ENCODE assay signal across 20 cellular contexts in genomic region chr22:37912171-37912570, GRCh38. TPM values are rescaled to one million over a fixed set of nuclear protein-coding genes. Genes with fewer than 3 reads are reported as not detected.
A peak's percentile ranks its signal among the peaks of the same experiment; 100 is the strongest.
DNase-seq lines count a peak whose midpoint lies in the region; ATAC-seq and TF ChIP-seq lines count a peak whose summit lies in the region.
"Had no signal": no experiment of that assay in that cellular context is flagged by ENCODE, and none has a peak within 500 bp of the region (broad histone marks: within the 10 kb centered on the region; RNA-seq: fewer than 3 reads in every experiment).

No MANE protein-coding gene starts in this region.

- H3K36me3 ChIP-seq in heart right ventricle (peaks cover 0 to 56% (median 16%) of the 10 kb centered on the region in 9 donors), right atrium auricular region (peaks cover 22% of the 10 kb centered on the region), neural progenitor cell (no peaks in the 10 kb centered on the region), vagina (peaks cover 0 to 54% of the 10 kb centered on the region in 2 donors)

- ATAC-seq in heart right ventricle (no peak), GM19467 (IDR thresholded peaks at IDR 0.05; ENCODE audit: unreplicated experiment) (no peak)
- peak; percentile 40 for ATAC-seq in activated CD8-positive, alpha-beta T cell treated with anti-CD3 and anti-CD28 coated beads, Interleukin-2, amount 10 ng/mL, durations not matched to agents 7 days and 5 days
- ATAC-seq: left colon had no signal

- DNase-seq in heart right ventricle (no peak), right atrium auricular region (ENCODE audit: low spot score) (no peak), neural progenitor cell (ENCODE audit: low spot score) (no peak), vagina (ENCODE audit: extremely low spot score in 2 of 2) (no peak)
- no peak for DNase-seq in activated CD8-positive, alpha-beta T cell treated with anti-CD3 and anti-CD28 coated beads, Interleukin-2, amount 10 ng/mL, durations not matched to agents 7 days and 5 days
- DNase-seq in T-helper 2 cell treated with Interferon-gamma antibody and Interleukin-4, amounts not matched to agents 5 μg/mL and 100 μg/mL, for 36 hours (ENCODE audit: low spot score) = no peak
- DNase-seq: activated CD4-positive, alpha-beta T cell treated with anti-CD3 and anti-CD28 coated beads for 4 hours; activated naive CD8-positive, alpha-beta T cell treated with anti-CD3 and anti-CD28 coated beads for 36 hours; DMS79; glutamatergic neuron; left colon; MM.1S; NCI-H146; NCI-H2171 treated with DMSO at 0.1 percent for 48 hours; NCI-H526 treated with DMSO at 0.1 percent for 48 hours; SW 1271 had no signal

- H3K27ac ChIP-seq in heart right ventricle = peak overlapping the region in 9 of 10 donors; percentile 6 to 72 (median 57)
- H3K27ac ChIP-seq in right atrium auricular region = no peak overlapping the region
- no peak overlapping the region for H3K27ac ChIP-seq in neural progenitor cell
- H3K27ac ChIP-seq in vagina = peak overlapping the region; percentile 96

- H3K4me2 ChIP-seq in neural progenitor cell = no peak overlapping the region

- H3K9me3 Mint-ChIP-seq in activated CD8-positive, alpha-beta T cell treated with anti-CD3 and anti-CD28 coated beads, Interleukin-2, amount 10 ng/mL, durations not matched to agents 7 days and 5 days (ENCODE audit: insufficient read depth) = no peaks in the 10 kb centered on the region
- no peaks in the 10 kb centered on the region for H3K9me3 Mint-ChIP-seq in neural progenitor cell
- H3K9me3 Mint-ChIP-seq in T-helper 2 cell treated with Interferon-gamma antibody and Interleukin-4, amounts not matched to agents 5 μg/mL and 100 μg/mL, for 36 hours = no peaks in the 10 kb centered on the region
- H3K9me3 Mint-ChIP-seq: activated naive CD8-positive, alpha-beta T cell treated with anti-CD3 and anti-CD28 coated beads for 36 hours; GM23338 had no signal

- no peak overlapping the region for H3K4me3 ChIP-seq in heart right ventricle
- H3K4me3 ChIP-seq in right atrium auricular region = no peak overlapping the region
- no peak overlapping the region for H3K4me3 ChIP-seq in neural progenitor cell
- H3K4me3 ChIP-seq in vagina = no peak overlapping the region
- H3K4me3 ChIP-seq: GM23338, K562 had no signal

- peaks cover 9% of the 10 kb centered on the region for H3F3A ChIP-seq in neural progenitor cell (ENCODE audit: low read depth)

- no peak for TF ChIP-seq POLR2A in vagina (IDR thresholded peaks at IDR 0.05)

- intact Hi-C loops in heart right ventricle (cut with DNase I) (no loop called here), vagina (cut with DNase I) (no loop called here)

- CTCF ChIA-PET in activated CD8-positive, alpha-beta T cell treated with anti-CD3 and anti-CD28 coated beads, Interleukin-2, amount 10 ng/mL, durations not matched to agents 7 days and 5 days (lab: Charles Lee) = interaction anchor here (1.0 to 1.5 kb wide), 2 partner anchors 22 to 94 kb away, joined by 3 to 4 read pairs; no protein-coding TSS in a partner anchor

- H3K27me3 Mint-ChIP-seq in activated CD8-positive, alpha-beta T cell treated with anti-CD3 and anti-CD28 coated beads, Interleukin-2, amount 10 ng/mL, durations not matched to agents 7 days and 5 days (ENCODE audit: low read depth) = no peaks in the 10 kb centered on the region
- peaks cover 2% of the 10 kb centered on the region for H3K27me3 Mint-ChIP-seq in neural progenitor cell (ENCODE audit: insufficient read depth, low read depth)
- H3K27me3 Mint-ChIP-seq in T-helper 2 cell treated with Interferon-gamma antibody and Interleukin-4, amounts not matched to agents 5 μg/mL and 100 μg/mL, for 36 hours (ENCODE audit: low read depth) = no peaks in the 10 kb centered on the region
- H3K27me3 Mint-ChIP-seq: activated naive CD8-positive, alpha-beta T cell treated with anti-CD3 and anti-CD28 coated beads for 36 hours had no signal

- no peak overlapping the region for H2AFZ ChIP-seq in neural progenitor cell (replicated peaks)
- H2AFZ ChIP-seq: GM23338 had no signal

- H3K79me2 ChIP-seq in neural progenitor cell (ENCODE audit: low read depth) = no peaks in the 10 kb centered on the region

- no peaks in the 10 kb centered on the region for H3K9me3 ChIP-seq in heart right ventricle
- H3K9me3 ChIP-seq in right atrium auricular region = no peaks in the 10 kb centered on the region
- H3K9me3 ChIP-seq in neural progenitor cell (ENCODE audit: low read depth) = no peaks in the 10 kb centered on the region
- no peaks in the 10 kb centered on the region for H3K9me3 ChIP-seq in vagina
- H3K9me3 ChIP-seq: neutrophil had no signal

- TF ChIP-seq CTCF in heart right ventricle (IDR thresholded peaks at IDR 0.05) = no peak
- no peak for TF ChIP-seq CTCF in right atrium auricular region (IDR thresholded peaks at IDR 0.05)
- no peak for TF ChIP-seq CTCF in neural progenitor cell (IDR thresholded peaks at IDR 0.05)
- no peak for TF ChIP-seq CTCF in vagina (IDR thresholded peaks at IDR 0.05)

- no peak overlapping the region for H3K9ac ChIP-seq in neural progenitor cell

- peak overlapping the region; percentile 39 for H3K27ac Mint-ChIP-seq in activated CD8-positive, alpha-beta T cell treated with anti-CD3 and anti-CD28 coated beads, Interleukin-2, amount 10 ng/mL, durations not matched to agents 7 days and 5 days
- peak overlapping the region; percentile 33 for H3K27ac Mint-ChIP-seq in neural progenitor cell
- H3K27ac Mint-ChIP-seq in T-helper 2 cell treated with Interferon-gamma antibody and Interleukin-4, amounts not matched to agents 5 μg/mL and 100 μg/mL, for 36 hours = no peak overlapping the region
- H3K27ac Mint-ChIP-seq: activated naive CD8-positive, alpha-beta T cell treated with anti-CD3 and anti-CD28 coated beads for 36 hours had no signal

- no peak overlapping the region for H3K4me3 Mint-ChIP-seq in activated CD8-positive, alpha-beta T cell treated with anti-CD3 and anti-CD28 coated beads, Interleukin-2, amount 10 ng/mL, durations not matched to agents 7 days and 5 days
- H3K4me3 Mint-ChIP-seq in neural progenitor cell = no peak overlapping the region
- H3K4me3 Mint-ChIP-seq in T-helper 2 cell treated with Interferon-gamma antibody and Interleukin-4, amounts not matched to agents 5 μg/mL and 100 μg/mL, for 36 hours = no peak overlapping the region
- H3K4me3 Mint-ChIP-seq: activated naive CD8-positive, alpha-beta T cell treated with anti-CD3 and anti-CD28 coated beads for 36 hours; GM23338 had no signal

- peaks cover 6 to 61% (median 30%) of the 10 kb centered on the region in 9 donors for H3K4me1 ChIP-seq in heart right ventricle
- peaks cover 0 to 29% of the 10 kb centered on the region in 2 donors for H3K4me1 ChIP-seq in right atrium auricular region
- H3K4me1 ChIP-seq in neural progenitor cell = peaks cover 22% of the 10 kb centered on the region
- peaks cover 49% of the 10 kb centered on the region for H3K4me1 ChIP-seq in vagina

- peaks cover 27% of the 10 kb centered on the region for H4K20me1 ChIP-seq in neural progenitor cell (ENCODE audit: low read depth)

- POLR2A ChIA-PET in activated CD8-positive, alpha-beta T cell treated with anti-CD3 and anti-CD28 coated beads, Interleukin-2, amount 10 ng/mL, durations not matched to agents 7 days and 5 days (lab: Charles Lee) = interaction anchor here (0.5 kb wide), 1 partner anchor 68 kb away, joined by 3 read pairs; no protein-coding TSS in a partner anchor

- H3K4me1 Mint-ChIP-seq in activated CD8-positive, alpha-beta T cell treated with anti-CD3 and anti-CD28 coated beads, Interleukin-2, amount 10 ng/mL, durations not matched to agents 7 days and 5 days (ENCODE audit: low read depth) = peaks cover 32% of the 10 kb centered on the region
- H3K4me1 Mint-ChIP-seq in neural progenitor cell = peaks cover 37% of the 10 kb centered on the region
- peaks cover 10% of the 10 kb centered on the region for H3K4me1 Mint-ChIP-seq in T-helper 2 cell treated with Interferon-gamma antibody and Interleukin-4, amounts not matched to agents 5 μg/mL and 100 μg/mL, for 36 hours (ENCODE audit: low read depth)

- H3K27me3 ChIP-seq in heart right ventricle (no peaks in the 10 kb centered on the region), right atrium auricular region (no peaks in the 10 kb centered on the region), neural progenitor cell (no peaks in the 10 kb centered on the region), vagina (no peaks in the 10 kb centered on the region)
- H3K27me3 ChIP-seq: neutrophil had no signal

- WGBS in heart right ventricle, 2 donors = 77% methylated on average over 8 of the region's 8 CpGs

- peaks cover 4% of the 10 kb centered on the region for H3K36me3 Mint-ChIP-seq in activated CD8-positive, alpha-beta T cell treated with anti-CD3 and anti-CD28 coated beads, Interleukin-2, amount 10 ng/mL, durations not matched to agents 7 days and 5 days (ENCODE audit: low read depth)
- peaks cover 5% of the 10 kb centered on the region for H3K36me3 Mint-ChIP-seq in neural progenitor cell
- H3K36me3 Mint-ChIP-seq in T-helper 2 cell treated with Interferon-gamma antibody and Interleukin-4, amounts not matched to agents 5 μg/mL and 100 μg/mL, for 36 hours (ENCODE audit: low read depth) = peaks cover 6% of the 10 kb centered on the region

RNA-seq across cellular contexts. Expression of gene MICALL1, which starts 6.1 kb away (rescaled TPM):
- total RNA-seq in heart right ventricle = 10 to 100 TPM; 13.0 to 26.9 (median 16.5) TPM
- 10 to 100 TPM in 1 of 2 donors, 1 to 10 TPM in 1; 9.3 to 10.3 TPM for polyA plus RNA-seq in heart right ventricle
- total RNA-seq in right atrium auricular region = 10 to 100 TPM; 16.9 TPM
- total RNA-seq in activated CD8-positive, alpha-beta T cell treated with anti-CD3 and anti-CD28 coated beads, Interleukin-2, amount 10 ng/mL, durations not matched to agents 7 days and 5 days = 10 to 100 TPM; 21.3 to 24.5 TPM
- 5.0 and 14.3 TPM in 2 replicates for total RNA-seq in neural progenitor cell (ENCODE audit: low replicate concordance)
- total RNA-seq in vagina = 112 TPM

RNA-seq across cellular contexts. Expression of gene C22orf23, which starts 41.2 kb away (rescaled TPM):
- 1 to 10 TPM in 2 of 10 donors, under 1 TPM in 8; 0.17 to 1.1 (median 0.55) TPM for total RNA-seq in heart right ventricle
- under 1 TPM; 0.22 to 0.25 TPM for polyA plus RNA-seq in heart right ventricle
- under 1 TPM in 1 of 2 donors, not detected in 1; 0.39 TPM for total RNA-seq in right atrium auricular region
- total RNA-seq in activated CD8-positive, alpha-beta T cell treated with anti-CD3 and anti-CD28 coated beads, Interleukin-2, amount 10 ng/mL, durations not matched to agents 7 days and 5 days = not detected
- 0.26 and 0.46 TPM in 2 replicates for total RNA-seq in neural progenitor cell (ENCODE audit: low replicate concordance)
- not detected for total RNA-seq in vagina
- total RNA-seq: left colon had no signal
- polyA plus RNA-seq: GM23338 had no signal

RNA-seq across cellular contexts. Expression of gene POLR2F, which starts 41.3 kb away (rescaled TPM):
- total RNA-seq in heart right ventricle (10 to 100 TPM; 62.4 to 95.7 (median 76.6) TPM), right atrium auricular region (10 to 100 TPM; 53.2 to 62.1 TPM), neural progenitor cell (ENCODE audit: low replicate concordance) (75.5 and 76.1 TPM in 2 replicates), vagina (57.9 TPM)
- 100 to 1,000 TPM; 150 to 200 TPM for polyA plus RNA-seq in heart right ventricle
- total RNA-seq in activated CD8-positive, alpha-beta T cell treated with anti-CD3 and anti-CD28 coated beads, Interleukin-2, amount 10 ng/mL, durations not matched to agents 7 days and 5 days = 10 to 100 TPM; 71.7 to 73.8 TPM

Comparison
In these comparisons a context has a peak if more than half of its experiments do, and no peak if none do; other contexts are left out.
1. H3K27ac ChIP-seq: peak in heart right ventricle (9 of 10) and vagina (single experiment); none in right atrium auricular region (0 of 2) and neural progenitor cell (single experiment).